1 cellular context compared by ENCODE assay signal in the genomic region with DNA sequence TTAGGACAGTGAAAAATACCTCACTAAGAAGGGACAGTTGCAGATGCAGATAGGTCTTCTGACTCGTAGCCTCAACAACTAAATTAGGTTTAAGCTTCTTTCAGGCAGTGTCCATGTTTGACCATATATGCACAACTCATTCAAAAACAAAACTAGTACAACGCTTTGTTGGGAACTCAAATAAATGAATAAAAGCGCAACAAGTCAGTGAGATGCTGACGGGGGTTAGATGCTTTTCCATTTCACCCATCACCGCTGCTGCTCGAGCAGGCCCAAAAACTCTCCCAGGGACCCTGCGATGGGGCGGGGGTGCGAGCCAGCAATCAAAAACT.
TF ChIP-seq lines count a peak whose summit lies in the region.

No MANE protein-coding gene starts in this region.

TF ChIP-seq in HepG2, 621 proteins besides CTCF, POLR2A, EP300 and RAD21:
- TF ChIP-seq, protein P1, sequence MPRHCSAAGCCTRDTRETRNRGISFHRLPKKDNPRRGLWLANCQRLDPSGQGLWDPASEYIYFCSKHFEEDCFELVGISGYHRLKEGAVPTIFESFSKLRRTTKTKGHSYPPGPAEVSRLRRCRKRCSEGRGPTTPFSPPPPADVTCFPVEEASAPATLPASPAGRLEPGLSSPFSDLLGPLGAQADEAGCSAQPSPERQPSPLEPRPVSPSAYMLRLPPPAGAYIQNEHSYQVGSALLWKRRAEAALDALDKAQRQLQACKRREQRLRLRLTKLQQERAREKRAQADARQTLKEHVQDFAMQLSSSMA (CRISPR knock-in tag; IDR thresholded peaks at IDR 0.05): 0 out of 2 replicates have a peak, but pooled peaks have one; percentile 55
- TF ChIP-seq LCORL (IDR thresholded peaks at IDR 0.05): no peak
- TF ChIP-seq LCORL (CRISPR knock-in tag; IDR thresholded peaks at IDR 0.05): 0 out of 2 replicates have a peak, but pooled peaks have one; percentile 28
- TF ChIP-seq RORA (CRISPR knock-in tag; IDR thresholded peaks at IDR 0.05): no peak
